ENCODE assay signal across 9 cellular contexts in the genomic region with DNA sequence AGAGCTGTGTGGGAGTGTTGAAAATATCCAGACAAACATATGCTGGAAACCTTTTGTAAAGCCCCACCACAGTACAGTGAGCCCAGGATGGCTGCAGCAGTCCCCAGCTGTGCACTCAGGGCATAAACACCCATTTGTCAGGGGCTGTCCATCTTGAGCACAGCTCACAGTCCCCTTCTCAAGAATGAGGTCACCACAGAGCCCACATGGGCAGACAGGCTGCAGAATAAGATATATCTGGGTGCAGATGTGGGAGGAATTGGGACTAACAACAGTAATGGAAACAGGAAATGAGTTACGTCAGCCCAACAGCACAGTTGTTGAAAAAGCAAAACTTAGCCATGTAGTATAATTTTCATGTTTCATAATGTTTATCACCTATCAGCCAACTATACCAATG.
DNase-seq lines count a peak whose midpoint lies in the region; ATAC-seq and TF ChIP-seq lines count a peak whose summit lies in the region.
"Had no signal": no experiment of that assay in that cellular context is flagged by ENCODE, and none has a peak within 500 bp of the region (broad histone marks: within the 10 kb centered on the region; RNA-seq: fewer than 3 reads in every experiment).

No MANE protein-coding gene starts in this region.

- H3K27ac Mint-ChIP-seq in CD4-positive, alpha-beta memory T cell: no peak overlapping the region
- H3K27ac Mint-ChIP-seq: B cell had no signal

- H3K27ac ChIP-seq in A673 (ENCODE audit: low read depth, low read length, poor library complexity, severe bottlenecking): no peak overlapping the region
- H3K27ac ChIP-seq in CD4-positive, alpha-beta memory T cell (ENCODE audit: low read depth, low read length): no peak overlapping the region

- H3K4me3 Mint-ChIP-seq in CD4-positive, alpha-beta memory T cell: no peak overlapping the region
- H3K4me3 Mint-ChIP-seq: B cell had no signal

- H3K4me3 ChIP-seq in A673 (ENCODE audit: low read depth, low read length, poor library complexity, severe bottlenecking) (no peak overlapping the region), fibroblast of pulmonary artery (replicated peaks; ENCODE audit: low read depth, low read length) (no peak overlapping the region)
- H3K4me3 ChIP-seq in CD4-positive, alpha-beta memory T cell (ENCODE audit: low read length in 2 of 2): no peak overlapping the region

- CTCF ChIA-PET in A673 (lab: Charles Lee): no interaction called here
- CTCF ChIA-PET in CD4-positive, alpha-beta memory T cell (lab: Charles Lee; ENCODE audit: partially characterized antibody): no interaction called here

- H3K4me1 Mint-ChIP-seq in CD4-positive, alpha-beta memory T cell: no peaks in the 10 kb centered on the region
- H3K4me1 Mint-ChIP-seq: B cell had no signal

- H3K36me3 ChIP-seq in A673 (ENCODE audit: insufficient read depth, low read length, poor library complexity, severe bottlenecking): no peaks in the 10 kb centered on the region
- H3K36me3 ChIP-seq in CD4-positive, alpha-beta memory T cell (ENCODE audit: insufficient read depth, low read length): no peaks in the 10 kb centered on the region

- H3K9me3 Mint-ChIP-seq in CD4-positive, alpha-beta memory T cell: peaks cover 0 to 3% (median 0%) of the 10 kb centered on the region in 8 donors

- H3K27me3 Mint-ChIP-seq in CD4-positive, alpha-beta memory T cell: no peaks in the 10 kb centered on the region
- H3K27me3 Mint-ChIP-seq: B cell had no signal

- no peaks in the 10 kb centered on the region for H3K9me3 ChIP-seq in A673 (ENCODE audit: low read depth, low read length, poor library complexity, severe bottlenecking)
- H3K9me3 ChIP-seq in CD4-positive, alpha-beta memory T cell (ENCODE audit: control insufficient read depth in 1 of 2, low read length in 2 of 2): no peaks in the 10 kb centered on the region

- peaks cover 12% of the 10 kb centered on the region for H3K4me1 ChIP-seq in A673 (ENCODE audit: insufficient read depth, low read length, poor library complexity, severe bottlenecking)
- H3K4me1 ChIP-seq in CD4-positive, alpha-beta memory T cell (ENCODE audit: insufficient read depth, low read length): no peaks in the 10 kb centered on the region

- DNase-seq in A673 (ENCODE audit: low spot score): peak; percentile 45
- peak; percentile 95 for DNase-seq in fibroblast of pulmonary artery (ENCODE audit: low read depth)
- DNase-seq in COLO829 (ENCODE audit: low spot score): no peak
- no peak for DNase-seq in CD4-positive, alpha-beta memory T cell
- no peak for DNase-seq in SIG-M5 treated with dmso at 0.1 percent for 504 hours (lab: John Stamatoyannopoulos, UW; ENCODE audit: unreplicated experiment)
- DNase-seq in kidney tubule cell (ENCODE audit: low spot score): no peak

- intact Hi-C loops in A673 (cut with micrococcal nuclease; ENCODE audit: unreplicated experiment): no loop called here
- intact Hi-C loops in CD4-positive, alpha-beta memory T cell (cut with micrococcal nuclease): no loop called here

- TF ChIP-seq CTCF in A673 (conservative IDR thresholded peaks at IDR 0.05; ENCODE audit: low read depth, low read length): no peak
- no peak for TF ChIP-seq CTCF in fibroblast of pulmonary artery (IDR thresholded peaks at IDR 0.05; ENCODE audit: low read length, missing control alignments)

- no TSS peak for BruUV-seq in A673 (replicated peaks; lab: Mats Ljungman, UMichigan)

- POLR2A ChIA-PET in A673 (lab: Charles Lee; ENCODE audit: low non-redundant PET): no interaction called here
- POLR2A ChIA-PET in CD4-positive, alpha-beta memory T cell (lab: Charles Lee; ENCODE audit: partially characterized antibody): no interaction called here

- H3K36me3 Mint-ChIP-seq in CD4-positive, alpha-beta memory T cell: no peaks in the 10 kb centered on the region

- no peaks in the 10 kb centered on the region for H3K27me3 ChIP-seq in A673 (replicated peaks; ENCODE audit: insufficient read depth, low read depth, low read length, poor library complexity)
- no peaks in the 10 kb centered on the region for H3K27me3 ChIP-seq in CD4-positive, alpha-beta memory T cell (ENCODE audit: insufficient read depth, low read length)

- ATAC-seq in GM19395 (IDR thresholded peaks at IDR 0.05; ENCODE audit: unreplicated experiment): peak; percentile 75
- peak; percentile 65 for ATAC-seq in HG03175 (IDR thresholded peaks at IDR 0.05; ENCODE audit: unreplicated experiment)

Comparison
In these comparisons a context has a peak if more than half of its experiments do, and no peak if none do; other contexts are left out.
1. DNase-seq: peak in A673 (single experiment) and fibroblast of pulmonary artery (single experiment); none in COLO829 (single experiment), CD4-positive, alpha-beta memory T cell (0 of 5), SIG-M5 treated with dmso at 0.1 percent for 504 hours (single experiment) and kidney tubule cell (single experiment).